In the genomic region with DNA sequence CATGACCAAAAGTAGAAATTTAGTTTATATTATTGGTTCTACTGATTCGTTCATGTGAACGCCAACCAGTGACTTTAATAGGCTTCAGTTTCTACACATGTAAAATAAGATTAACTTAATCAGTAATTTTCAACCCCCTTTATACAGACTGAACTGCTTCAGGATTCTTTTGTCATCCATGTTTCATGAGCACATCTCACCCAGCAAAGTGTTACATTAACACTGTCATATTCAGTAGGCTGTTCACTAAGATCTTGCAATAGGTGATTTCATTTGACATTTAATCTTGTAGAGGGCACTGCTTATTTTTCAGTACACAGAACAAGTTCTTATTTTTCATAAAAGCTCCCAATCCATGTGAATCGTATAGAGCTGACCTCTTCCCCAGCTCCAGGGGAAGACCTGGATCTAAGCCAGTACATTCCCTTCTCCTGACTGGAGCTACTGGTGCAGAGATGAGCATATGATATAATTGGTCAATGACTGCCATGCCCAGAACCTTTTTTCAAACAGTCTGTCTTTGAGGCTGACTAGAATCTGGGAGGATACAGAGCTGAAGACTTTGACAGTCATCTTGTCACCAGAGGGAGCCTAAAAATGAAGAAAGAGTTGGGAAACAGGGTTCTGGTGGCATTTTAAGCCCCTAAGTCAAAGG, we compare ENCODE assay signal across 11 cellular contexts.
DNase-seq lines count a peak whose midpoint lies in the region; ATAC-seq and TF ChIP-seq lines count a peak whose summit lies in the region.
"Had no signal": no experiment of that assay in that cellular context is flagged by ENCODE, and none has a peak within 500 bp of the region (broad histone marks: within the 10 kb centered on the region; RNA-seq: fewer than 3 reads in every experiment).

No MANE protein-coding gene starts in this region.

- H3K27ac ChIP-seq in breast epithelium: no peak overlapping the region
- no peak overlapping the region for H3K27ac ChIP-seq in thyroid gland
- H3K27ac ChIP-seq: C4-2B, coronary artery had no signal

- peak overlapping the region; percentile 56 for H3K4me3 Mint-ChIP-seq in MCF 10A (ENCODE audit: unreplicated experiment)
- no peak overlapping the region for H3K4me3 Mint-ChIP-seq in WTC11

- TF ChIP-seq CTCF in MCF 10A (IDR thresholded peaks at IDR 0.05; ENCODE audit: unreplicated experiment) (no peak), breast epithelium (IDR thresholded peaks at IDR 0.05) (no peak), WTC11 (IDR thresholded peaks at IDR 0.05) (no peak), thyroid gland (IDR thresholded peaks at IDR 0.05) (no peak)

- H3K9me3 ChIP-seq in breast epithelium (peaks cover 0 to 4% of the 10 kb centered on the region in 2 donors), thyroid gland (no peaks in the 10 kb centered on the region)

- intact Hi-C loops in MCF 10A (cut with micrococcal nuclease): loop anchor here (1.0 kb wide), 1 partner anchor 11 kb away; no protein-coding TSS in a partner anchor
- intact Hi-C loops in breast epithelium (cut with DNase I; ENCODE audit: low total_unique reads): no loop called here
- intact Hi-C loops in thyroid gland (cut with DNase I): no loop called here

- H3K27ac Mint-ChIP-seq in MCF 10A (ENCODE audit: low read depth, unreplicated experiment): peak overlapping the region; percentile 99
- peak overlapping the region; percentile 91 for H3K27ac Mint-ChIP-seq in WTC11

- no peaks in the 10 kb centered on the region for H3K4me1 ChIP-seq in breast epithelium
- peaks cover 0 to 8% of the 10 kb centered on the region in 2 donors for H3K4me1 ChIP-seq in thyroid gland

- no peaks in the 10 kb centered on the region for H3K36me3 ChIP-seq in breast epithelium
- H3K36me3 ChIP-seq in thyroid gland: no peaks in the 10 kb centered on the region

- no peak for TF ChIP-seq POLR2A in breast epithelium (IDR thresholded peaks at IDR 0.05)
- no peak for TF ChIP-seq POLR2A in thyroid gland (IDR thresholded peaks at IDR 0.05)

- H3K4me1 Mint-ChIP-seq in MCF 10A (ENCODE audit: insufficient read depth, unreplicated experiment): peaks cover 67% of the 10 kb centered on the region
- peaks cover 26% of the 10 kb centered on the region for H3K4me1 Mint-ChIP-seq in WTC11

- H3K9me3 Mint-ChIP-seq in MCF 10A (ENCODE audit: unreplicated experiment) (peaks cover 11% of the 10 kb centered on the region), WTC11 (peaks cover 4% of the 10 kb centered on the region; the same call in 1 of the 2 replicates)

- CTCF ChIA-PET in MCF 10A (lab: Yijun Ruan, JAX) (interaction anchor here (0.5 to 1.9 kb wide), 11 partner anchors 9 to 725 kb away, joined by 3 to 17 read pairs (median 4); no protein-coding TSS in a partner anchor), WTC11 (lab: Charles Lee) (interaction anchor here (0.8 kb wide), 1 partner anchor 61 kb away, joined by 3 read pairs; no protein-coding TSS in a partner anchor)

- WGBS in thyroid gland, 2 donors: 77 to 79% methylated on average over 3 of the region's 3 CpGs

- no peak overlapping the region for H3K4me3 ChIP-seq in breast epithelium
- H3K4me3 ChIP-seq in thyroid gland (replicated peaks in 1 of 3): no peak overlapping the region
- H3K4me3 ChIP-seq: coronary artery had no signal

- no peaks in the 10 kb centered on the region for H3K36me3 Mint-ChIP-seq in MCF 10A (ENCODE audit: insufficient read depth, unreplicated experiment)
- peaks cover 4% of the 10 kb centered on the region for H3K36me3 Mint-ChIP-seq in WTC11

- TSS peak; percentile 94 for BruUV-seq in MCF 10A (replicated peaks; lab: Mats Ljungman, UMichigan)

- peak; percentile 96 for DNase-seq in MCF 10A (ENCODE audit: unreplicated experiment)
- DNase-seq in breast epithelium (ENCODE audit: low spot score in 2 of 2): no peak
- DNase-seq in WTC11 (ENCODE audit: low spot score): no peak
- peak; percentile 54 for DNase-seq in glomerular endothelial cell (ENCODE audit: extremely low read depth, low read depth, low spot score)
- DNase-seq in thyroid gland: peak; percentile 22 to 33
- DNase-seq in NCI-H1436 (lab: John Stamatoyannopoulos, UW): no peak
- DNase-seq: NCI-H345 had no signal

- H3K27me3 Mint-ChIP-seq in MCF 10A (ENCODE audit: insufficient read depth, unreplicated experiment) (no peaks in the 10 kb centered on the region), WTC11 (ENCODE audit: low read depth) (no peaks in the 10 kb centered on the region)

- no peaks in the 10 kb centered on the region for H3K27me3 ChIP-seq in breast epithelium
- H3K27me3 ChIP-seq in thyroid gland: no peaks in the 10 kb centered on the region

- POLR2A ChIA-PET in MCF 10A (lab: Yijun Ruan, JAX) (interaction anchor here (0.8 to 7.0 kb wide), 14 partner anchors 10 to 150 kb away, joined by 3 to 149 read pairs (median 5); no protein-coding TSS in a partner anchor), WTC11 (lab: Charles Lee) (no interaction called here)

- no peak for ATAC-seq in WTC11
- no peak for ATAC-seq in GM18868 (IDR thresholded peaks at IDR 0.05; ENCODE audit: unreplicated experiment)
- no peak for ATAC-seq in GM21619 (IDR thresholded peaks at IDR 0.05; ENCODE audit: unreplicated experiment)

TF ChIP-seq in WTC11, 78 proteins besides CTCF, POLR2A, EP300 and RAD21 (continues in another document):
- TF ChIP-seq MYBL2 (CRISPR knock-in tag; IDR thresholded peaks at IDR 0.05): no peak
- TF ChIP-seq, protein P1, sequence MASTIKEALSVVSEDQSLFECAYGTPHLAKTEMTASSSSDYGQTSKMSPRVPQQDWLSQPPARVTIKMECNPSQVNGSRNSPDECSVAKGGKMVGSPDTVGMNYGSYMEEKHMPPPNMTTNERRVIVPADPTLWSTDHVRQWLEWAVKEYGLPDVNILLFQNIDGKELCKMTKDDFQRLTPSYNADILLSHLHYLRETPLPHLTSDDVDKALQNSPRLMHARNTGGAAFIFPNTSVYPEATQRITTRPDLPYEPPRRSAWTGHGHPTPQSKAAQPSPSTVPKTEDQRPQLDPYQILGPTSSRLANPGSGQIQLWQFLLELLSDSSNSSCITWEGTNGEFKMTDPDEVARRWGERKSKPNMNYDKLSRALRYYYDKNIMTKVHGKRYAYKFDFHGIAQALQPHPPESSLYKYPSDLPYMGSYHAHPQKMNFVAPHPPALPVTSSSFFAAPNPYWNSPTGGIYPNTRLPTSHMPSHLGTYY (CRISPR knock-in tag; IDR thresholded peaks at IDR 0.05): no peak
- no peak for TF ChIP-seq TCF7 (CRISPR knock-in tag; IDR thresholded peaks at IDR 0.05; ENCODE audit: low read depth)
- TF ChIP-seq HMGXB4 (CRISPR knock-in tag; IDR thresholded peaks at IDR 0.05): no peak
- no peak for TF ChIP-seq ZNF138 (CRISPR knock-in tag; conservative IDR thresholded peaks at IDR 0.05)
- TF ChIP-seq ZNF121 (CRISPR knock-in tag; IDR thresholded peaks at IDR 0.05): no peak
- TF ChIP-seq ZNF317 (CRISPR knock-in tag; IDR thresholded peaks at IDR 0.05; ENCODE audit: borderline replicate concordance, low read depth): no peak
- no peak for TF ChIP-seq CDX4 (CRISPR knock-in tag; IDR thresholded peaks at IDR 0.05; ENCODE audit: borderline replicate concordance)
- TF ChIP-seq PRDM15 (CRISPR knock-in tag; IDR thresholded peaks at IDR 0.05): no peak

Comparison
In these comparisons a context has a peak if more than half of its experiments do, and no peak if none do; other contexts are left out.
1. DNase-seq: peak in MCF 10A (single experiment), glomerular endothelial cell (single experiment) and thyroid gland (2 of 2); none in breast epithelium (0 of 2), WTC11 (single experiment) and NCI-H1436 (single experiment).